ENCODE assay signal across 8 cellular contexts in the genomic region with DNA sequence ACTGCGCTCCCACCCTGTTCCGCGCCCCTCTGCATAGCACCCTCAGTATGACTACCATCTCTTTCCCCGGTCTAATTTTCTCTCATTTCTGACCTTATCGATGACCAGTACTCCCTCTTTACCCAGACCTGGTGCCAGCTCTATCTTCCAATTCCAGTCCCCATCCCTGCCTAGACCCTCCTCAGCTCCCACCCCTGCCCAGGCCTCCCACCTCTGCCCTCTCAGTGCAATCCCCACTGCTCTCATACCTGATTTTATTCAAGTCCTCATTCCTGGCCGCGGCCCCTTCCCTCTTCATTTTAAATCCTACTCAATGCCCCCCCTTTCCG. TPM values are rescaled to one million over a fixed set of nuclear protein-coding genes. Genes with fewer than 3 reads are reported as not detected.
DNase-seq lines count a peak whose midpoint lies in the region; ATAC-seq and TF ChIP-seq lines count a peak whose summit lies in the region.

No MANE protein-coding gene starts in this region.

- H3K27ac Mint-ChIP-seq in activated CD8-positive, alpha-beta memory T cell treated with anti-CD3 and anti-CD28 coated beads, Interleukin-2, amount 10 ng/mL, durations not matched to agents 7 days and 5 days = peak overlapping the region; percentile 78

- ATAC-seq in activated CD8-positive, alpha-beta memory T cell treated with anti-CD3 and anti-CD28 coated beads, Interleukin-2, amount 10 ng/mL, durations not matched to agents 7 days and 5 days = peak; percentile 11
- peak; percentile 5 for ATAC-seq in foreskin keratinocyte
- ATAC-seq in HG03342 (IDR thresholded peaks at IDR 0.05; ENCODE audit: unreplicated experiment) = no peak
- no peak for ATAC-seq in HG03025 (IDR thresholded peaks at IDR 0.05; ENCODE audit: low FRiP score, unreplicated experiment)
- ATAC-seq in GM18519 (IDR thresholded peaks at IDR 0.05; ENCODE audit: low FRiP score, unreplicated experiment) = no peak

- H3K4me1 ChIP-seq in foreskin keratinocyte = peaks cover 16% of the 10 kb centered on the region

- no peaks in the 10 kb centered on the region for H3K9me3 Mint-ChIP-seq in activated CD8-positive, alpha-beta memory T cell treated with anti-CD3 and anti-CD28 coated beads, Interleukin-2, amount 10 ng/mL, durations not matched to agents 7 days and 5 days (ENCODE audit: low read depth)

- peak; percentile 27 for DNase-seq in HT-29 (ENCODE audit: low spot score)
- peak; percentile 55 for DNase-seq in activated CD8-positive, alpha-beta memory T cell treated with anti-CD3 and anti-CD28 coated beads, Interleukin-2, amount 10 ng/mL, durations not matched to agents 7 days and 5 days
- no peak for DNase-seq in foreskin keratinocyte
- DNase-seq in Ammon's horn (ENCODE audit: low spot score) = no peak

- H3K27me3 Mint-ChIP-seq in activated CD8-positive, alpha-beta memory T cell treated with anti-CD3 and anti-CD28 coated beads, Interleukin-2, amount 10 ng/mL, durations not matched to agents 7 days and 5 days = no peaks in the 10 kb centered on the region

- peak overlapping the region; percentile 71 to 93 (median 81) for H3K4me3 ChIP-seq in skin epidermis

- CTCF ChIA-PET in activated CD8-positive, alpha-beta memory T cell treated with anti-CD3 and anti-CD28 coated beads, Interleukin-2, amount 10 ng/mL, durations not matched to agents 7 days and 5 days (lab: Charles Lee) = interaction anchor here (0.9 to 1.4 kb wide), 3 partner anchors 18 to 70 kb away, joined by 3 read pairs; no protein-coding TSS in a partner anchor

- H3K4me1 Mint-ChIP-seq in activated CD8-positive, alpha-beta memory T cell treated with anti-CD3 and anti-CD28 coated beads, Interleukin-2, amount 10 ng/mL, durations not matched to agents 7 days and 5 days = peaks cover 65% of the 10 kb centered on the region

- H3K36me3 Mint-ChIP-seq in activated CD8-positive, alpha-beta memory T cell treated with anti-CD3 and anti-CD28 coated beads, Interleukin-2, amount 10 ng/mL, durations not matched to agents 7 days and 5 days = peaks cover 5% of the 10 kb centered on the region

- H3K27me3 ChIP-seq in foreskin keratinocyte = no peaks in the 10 kb centered on the region

- H3K4me3 Mint-ChIP-seq in activated CD8-positive, alpha-beta memory T cell treated with anti-CD3 and anti-CD28 coated beads, Interleukin-2, amount 10 ng/mL, durations not matched to agents 7 days and 5 days = peak overlapping the region; percentile 86

- TF ChIP-seq CTCF in foreskin keratinocyte (conservative IDR thresholded peaks at IDR 0.05) = no peak

- H3K27ac ChIP-seq in foreskin keratinocyte = peak overlapping the region; percentile 46
- peak overlapping the region in 18 of 21 experiments; percentile 51 to 100 (median 96) for H3K27ac ChIP-seq in skin epidermis

RNA-seq across cellular contexts. Expression of a gene that starts 1.3 kb away (rescaled TPM):
- total RNA-seq in HT-29 (2014; rRNA removed; shearing (Covaris generic)) = 27.2 and 28.4 TPM in 2 replicates
- total RNA-seq in activated CD8-positive, alpha-beta memory T cell treated with anti-CD3 and anti-CD28 coated beads, Interleukin-2, amount 10 ng/mL, durations not matched to agents 7 days and 5 days = 10 to 100 TPM; 38.2 to 42.3 TPM
- total RNA-seq in foreskin keratinocyte = 42.4 and 45.3 TPM in 2 replicates
- 12.1 and 17.2 TPM in 2 replicates for polyA plus RNA-seq in foreskin keratinocyte

Comparison
In these comparisons a context has a peak if more than half of its experiments do, and no peak if none do; other contexts are left out.
1. DNase-seq: peak in HT-29 (single experiment) and activated CD8-positive, alpha-beta memory T cell treated with anti-CD3 and anti-CD28 coated beads, Interleukin-2, amount 10 ng/mL, durations not matched to agents 7 days and 5 days (single experiment); none in foreskin keratinocyte (0 of 2) and Ammon's horn (single experiment).
2. ATAC-seq: peak in activated CD8-positive, alpha-beta memory T cell treated with anti-CD3 and anti-CD28 coated beads, Interleukin-2, amount 10 ng/mL, durations not matched to agents 7 days and 5 days (single experiment) and foreskin keratinocyte (single experiment); none in HG03342 (single experiment), HG03025 (single experiment) and GM18519 (single experiment).